Comparison of ENCODE assay signal across 37 cellular contexts in genomic region chr11:130780437-130780836, GRCh38.
"Had no signal": no experiment of that assay in that cellular context is flagged by ENCODE, and none has a peak within 500 bp of the region (broad histone marks: within the 10 kb centered on the region; RNA-seq: fewer than 3 reads in every experiment).

No MANE protein-coding gene starts in this region.

- H3K27me3 ChIP-seq: brain microvascular endothelial cell, MG63, Peyer's patch had no signal

- H3K4me1 Mint-ChIP-seq: activated CD4-positive, alpha-beta memory T cell treated with anti-CD3 and anti-CD28 coated beads, Interleukin-2, amount 10 ng/mL, durations not matched to agents 7 days and 5 days; activated naive CD8-positive, alpha-beta T cell treated with anti-CD3 and anti-CD28 coated beads for 36 hours; activated T-helper 17 cell treated with anti-CD3 and anti-CD28 coated beads, Interleukin-2, amount 50 U/mL, for 72 hours had no signal

- H3K4me1 ChIP-seq: Peyer's patch had no signal

- H3K27ac Mint-ChIP-seq: activated CD4-positive, alpha-beta memory T cell treated with anti-CD3 and anti-CD28 coated beads, Interleukin-2, amount 10 ng/mL, durations not matched to agents 7 days and 5 days; activated naive CD8-positive, alpha-beta T cell treated with anti-CD3 and anti-CD28 coated beads for 36 hours; activated T-cell treated with anti-CD3 and anti-CD28 coated beads, Interleukin-2, amount 50 U/mL, for 72 hours; activated T-helper 17 cell treated with anti-CD3 and anti-CD28 coated beads, Interleukin-2, amount 50 U/mL, for 72 hours had no signal

- DNase-seq: activated CD4-positive, alpha-beta memory T cell treated with anti-CD3 and anti-CD28 coated beads, Interleukin-2, amount 10 ng/mL, durations not matched to agents 7 days and 5 days; activated CD4-positive, alpha-beta T cell treated with anti-CD3 and anti-CD28 coated beads for 1 hour; activated CD4-positive, alpha-beta T cell treated with anti-CD3 and anti-CD28 coated beads for 48 hours; activated CD4-positive, CD25-positive, alpha-beta regulatory T cell; activated CD8-positive, alpha-beta memory T cell treated with anti-CD3 and anti-CD28 coated beads for 24 hours; activated effector memory CD4-positive, alpha-beta T cell treated with anti-CD3 and anti-CD28 coated beads, Interleukin-2, amount 50 U/mL, for 16 hours; activated naive CD4-positive, alpha-beta T cell; activated naive CD4-positive, alpha-beta T cell treated with anti-CD3 and anti-CD28 coated beads, Interleukin-2, amount 50 U/mL, for 16 hours; activated naive CD8-positive, alpha-beta T cell treated with anti-CD3 and anti-CD28 coated beads for 36 hours; activated T-cell treated with anti-CD3 and anti-CD28 coated beads, Interleukin-2, amount 50 U/mL, for 1 hour; activated T-cell treated with anti-CD3 and anti-CD28 coated beads, Interleukin-2, amount 50 U/mL, for 72 hours; amniotic stem cell; aorta; brain microvascular endothelial cell; central memory CD4-positive, alpha-beta T cell; Kasumi-1; KG1; MG63; NCI-H1092; NCI-H1436 treated with DMSO at 0.1 percent for 48 hours; NCI-H1694 treated with DMSO at 0.1 percent for 48 hours; NCI-H2029 treated with DMSO at 0.1 percent for 48 hours; NCI-H2107; NCI-H2171; NCI-H510A; NCI-H526; NCI-H748 treated with DMSO at 0.1 percent for 48 hours; OCI-M1; Peyer's patch; SIG-M5; SW 1271; T-helper 1 cell; T1000; WERI-Rb-1 had no signal

- ATAC-seq: activated T-cell treated with anti-CD3 and anti-CD28 coated beads, Interleukin-2, amount 50 U/mL, for 72 hours; activated T-helper 17 cell treated with anti-CD3 and anti-CD28 coated beads, Interleukin-2, amount 50 U/mL, for 72 hours; Right ventricle myocardium inferior had no signal

- H3K4me3 Mint-ChIP-seq: activated CD4-positive, alpha-beta memory T cell treated with anti-CD3 and anti-CD28 coated beads, Interleukin-2, amount 10 ng/mL, durations not matched to agents 7 days and 5 days; activated naive CD8-positive, alpha-beta T cell treated with anti-CD3 and anti-CD28 coated beads for 36 hours; activated T-cell treated with anti-CD3 and anti-CD28 coated beads, Interleukin-2, amount 50 U/mL, for 72 hours; activated T-helper 17 cell treated with anti-CD3 and anti-CD28 coated beads, Interleukin-2, amount 50 U/mL, for 72 hours had no signal

- H3K36me3 Mint-ChIP-seq: activated naive CD8-positive, alpha-beta T cell treated with anti-CD3 and anti-CD28 coated beads for 36 hours had no signal

- H3K4me3 ChIP-seq: MG63, Peyer's patch had no signal

- H3K36me3 ChIP-seq: brain microvascular endothelial cell, MG63, Peyer's patch, WERI-Rb-1 had no signal

- H3K27ac ChIP-seq: brain microvascular endothelial cell, Peyer's patch, RWPE1, WERI-Rb-1 had no signal

- H3K9me3 ChIP-seq: MG63, Peyer's patch had no signal

- H3K9me3 Mint-ChIP-seq: activated CD4-positive, alpha-beta memory T cell treated with anti-CD3 and anti-CD28 coated beads, Interleukin-2, amount 10 ng/mL, durations not matched to agents 7 days and 5 days; activated T-cell treated with anti-CD3 and anti-CD28 coated beads, Interleukin-2, amount 50 U/mL, for 72 hours; activated T-helper 17 cell treated with anti-CD3 and anti-CD28 coated beads, Interleukin-2, amount 50 U/mL, for 72 hours had no signal
